Comparison of ENCODE assay signal across 11 cellular contexts in genomic region chr17:78725448-78726021, GRCh38. TPM values are rescaled to one million over a fixed set of nuclear protein-coding genes. Genes with fewer than 3 reads are reported as not detected.
DNase-seq lines count a peak whose midpoint lies in the region; ATAC-seq and TF ChIP-seq lines count a peak whose summit lies in the region.
"Had no signal": no experiment of that assay in that cellular context is flagged by ENCODE, and none has a peak within 500 bp of the region (broad histone marks: within the 10 kb centered on the region; RNA-seq: fewer than 3 reads in every experiment).

No MANE protein-coding gene starts in this region.

- no peaks in the 10 kb centered on the region for H3K36me3 ChIP-seq in CD8-positive, alpha-beta T cell (ENCODE audit: insufficient read depth, low read length)
- H3K36me3 ChIP-seq in SU-DHL-6 (ENCODE audit: low read length) = no peaks in the 10 kb centered on the region
- H3K36me3 ChIP-seq in effector memory CD4-positive, alpha-beta T cell (ENCODE audit: control insufficient read depth, insufficient read depth, low read length) = no peaks in the 10 kb centered on the region

- H3K9me2 ChIP-seq in SU-DHL-6 (replicated peaks; ENCODE audit: insufficient read depth, low read length) = no peaks in the 10 kb centered on the region

- H3K9me3 Mint-ChIP-seq in CD8-positive, alpha-beta T cell = no peaks in the 10 kb centered on the region

- H3K27ac ChIP-seq in CD8-positive, alpha-beta T cell (ENCODE audit: low read depth, low read length) = peak overlapping the region; percentile 17
- H3K27ac ChIP-seq in SU-DHL-6 (ENCODE audit: low read depth, low read length) = peak overlapping the region; percentile 96
- peak overlapping the region; percentile 63 for H3K27ac ChIP-seq in effector memory CD4-positive, alpha-beta T cell (ENCODE audit: insufficient read depth, low read length, poor library complexity, severe bottlenecking)

- H3K9ac ChIP-seq in SU-DHL-6 (ENCODE audit: low read length) = peak overlapping the region; percentile 56

- TF ChIP-seq CTCF in CD8-positive, alpha-beta T cell (IDR thresholded peaks at IDR 0.05) = no peak
- no peak for TF ChIP-seq CTCF in SU-DHL-6 (IDR thresholded peaks at IDR 0.05; ENCODE audit: insufficient read depth, low read length, poor library complexity, severe bottlenecking)

- H3K4me2 ChIP-seq in SU-DHL-6 (ENCODE audit: low read depth, low read length, poor library complexity, severe bottlenecking) = peak overlapping the region; percentile 88

- intact Hi-C loops in CD8-positive, alpha-beta T cell (cut with DNase I, micrococcal nuclease) = loop anchor here in 1 of 2 experiments (1.0 kb wide), 1 partner anchor 8 kb away; no protein-coding TSS in a partner anchor

- H3K4me1 ChIP-seq in CD8-positive, alpha-beta T cell (ENCODE audit: insufficient read depth, low read length) = peaks cover 92% of the 10 kb centered on the region
- peaks cover 89% of the 10 kb centered on the region for H3K4me1 ChIP-seq in effector memory CD4-positive, alpha-beta T cell (ENCODE audit: control insufficient read depth, insufficient read depth, low read length, poor library complexity, severe bottlenecking)

- H3K4me1 Mint-ChIP-seq in CD8-positive, alpha-beta T cell (ENCODE audit: low read depth) = peaks cover 89% of the 10 kb centered on the region

- peak; percentile 54 for ATAC-seq in CD8-positive, alpha-beta T cell
- ATAC-seq in GM21737 (IDR thresholded peaks at IDR 0.05; ENCODE audit: unreplicated experiment) = peak; percentile 52

- no peaks in the 10 kb centered on the region; the same call in 1 of the 2 replicates for H4K20me1 ChIP-seq in SU-DHL-6 (ENCODE audit: low read depth, low read length)

- H3K27ac Mint-ChIP-seq in CD8-positive, alpha-beta T cell = peak overlapping the region; percentile 78

- peaks cover 96% of the 10 kb centered on the region for H3K79me2 ChIP-seq in SU-DHL-6 (ENCODE audit: insufficient read depth, low read length)

- H3K36me3 Mint-ChIP-seq in CD8-positive, alpha-beta T cell = peaks cover 36% of the 10 kb centered on the region

- no peaks in the 10 kb centered on the region for H3K27me3 Mint-ChIP-seq in CD8-positive, alpha-beta T cell (ENCODE audit: low read depth)

- H3K27me3 ChIP-seq in CD8-positive, alpha-beta T cell (ENCODE audit: insufficient read depth, low read length) = no peaks in the 10 kb centered on the region
- H3K27me3 ChIP-seq in SU-DHL-6 (ENCODE audit: low read length) = no peaks in the 10 kb centered on the region
- no peaks in the 10 kb centered on the region for H3K27me3 ChIP-seq in effector memory CD4-positive, alpha-beta T cell (replicated peaks; ENCODE audit: control insufficient read depth, insufficient read depth, low read length, poor library complexity, severe bottlenecking)

- DNase-seq in CD8-positive, alpha-beta T cell = no peak
- DNase-seq in effector memory CD4-positive, alpha-beta T cell = no peak
- DNase-seq in HT-29 (ENCODE audit: low spot score) (no peak), cortex of kidney (lab: John Stamatoyannopoulos, UW) (no peak), HCEC 1CT (no peak), A172 (ENCODE audit: low spot score) (no peak)
- DNase-seq: Calu3, NCI-H1694, Right ventricle myocardium superior had no signal

- H2AFZ ChIP-seq in SU-DHL-6 (ENCODE audit: low read depth, low read length, severe bottlenecking) = no peak overlapping the region

- H3K4me3 Mint-ChIP-seq in CD8-positive, alpha-beta T cell = peak overlapping the region; percentile 73

- no peaks in the 10 kb centered on the region for H3K9me3 ChIP-seq in CD8-positive, alpha-beta T cell (ENCODE audit: low read length)
- H3K9me3 ChIP-seq in SU-DHL-6 (ENCODE audit: insufficient read depth, low read length) = no peaks in the 10 kb centered on the region
- H3K9me3 ChIP-seq in effector memory CD4-positive, alpha-beta T cell (ENCODE audit: control insufficient read depth, low read length) = no peaks in the 10 kb centered on the region

- POLR2A ChIA-PET in CD8-positive, alpha-beta T cell (lab: Charles Lee) = interaction anchor here (0.6 to 1.7 kb wide), 11 partner anchors 9 to 218 kb away, joined by 3 to 11 read pairs (median 4); no protein-coding TSS in a partner anchor

- CTCF ChIA-PET in CD8-positive, alpha-beta T cell (lab: Charles Lee) = interaction anchor here (0.8 to 7.1 kb wide), 8 partner anchors 10 to 96 kb away, joined by 3 to 36 read pairs (median 3); no protein-coding TSS in a partner anchor

- H3F3A ChIP-seq in SU-DHL-6 (ENCODE audit: insufficient read depth) = peaks cover 94% of the 10 kb centered on the region

- H3K4me3 ChIP-seq in CD8-positive, alpha-beta T cell (ENCODE audit: low read depth, low read length) = peak overlapping the region; percentile 7
- peak overlapping the region; percentile 21 for H3K4me3 ChIP-seq in SU-DHL-6 (ENCODE audit: insufficient read depth, low read length, poor library complexity, severe bottlenecking)
- peak overlapping the region; percentile 26 for H3K4me3 ChIP-seq in effector memory CD4-positive, alpha-beta T cell (ENCODE audit: insufficient read depth, low read depth, low read length, poor library complexity, severe bottlenecking)

RNA-seq across cellular contexts. Expression of gene CYTH1, which starts 56.5 kb away (rescaled TPM):
- 100 to 1,000 TPM; 475 to 490 TPM for total RNA-seq in CD8-positive, alpha-beta T cell
- 14.1 and 14.4 TPM in 2 replicates for total RNA-seq in HT-29 (2014; rRNA removed; shearing (Covaris generic))
- total RNA-seq in A172 (2014; rRNA removed; shearing (Covaris generic)) = 25.5 and 43.3 TPM in 2 replicates

Comparison
In these comparisons a context has a peak if more than half of its experiments do, and no peak if none do; other contexts are left out.
1. H3K27ac ChIP-seq: peak in every context shown above with its lines; median percentile 96 in SU-DHL-6; 63 in effector memory CD4-positive, alpha-beta T cell; 17 in CD8-positive, alpha-beta T cell.
2. RNA of gene CYTH1, which starts 56.5 kb away (total RNA-seq): 475 to 490 TPM in CD8-positive, alpha-beta T cell; 25.5 to 43.3 TPM in A172 and 14.1 to 14.4 TPM in HT-29; every median in the first group is over 10 times any median in the second.
3. Peak in every context shown above with its lines, with median percentiles within 50 percentile points of each other: H3K4me3 ChIP-seq.